In genomic region chr7:127584648-127585043, GRCh38 we compare ENCODE assay signal across 8 cellular contexts. TPM values are rescaled to one million over a fixed set of nuclear protein-coding genes. Genes with fewer than 3 reads are reported as not detected.
DNase-seq lines count a peak whose midpoint lies in the region; ATAC-seq and TF ChIP-seq lines count a peak whose summit lies in the region.

No MANE protein-coding gene starts in this region.

- H3K9me3 ChIP-seq in SJSA1 (replicated peaks) (0 out of 2 replicates have a peak, but pooled peaks cover 3% of the 10 kb centered on the region), psoas muscle (no peaks in the 10 kb centered on the region)

- H3K4me3 ChIP-seq in GM08714 (ENCODE audit: low read length), result peak overlapping the region; percentile 86
- peak overlapping the region; percentile 88 for H3K4me3 ChIP-seq in SJSA1
- H3K4me3 ChIP-seq in fibroblast of mammary gland (ENCODE audit: control insufficient read depth, low read depth, low read length), result peak overlapping the region; percentile 81
- H3K4me3 ChIP-seq in psoas muscle, result peak overlapping the region; percentile 78

- intact Hi-C loops in psoas muscle (cut with DNase I) (loop anchor here (5.0 kb wide), 1 partner anchor 192 kb away; the partner anchor contains the start of gene ZNF800 (in 2 of the 2)), left colon (cut with DNase I, micrococcal nuclease) (no loop called here)

- no peak overlapping the region for H3K27ac ChIP-seq in SJSA1
- peak overlapping the region; percentile 92 for H3K27ac ChIP-seq in psoas muscle

- 20 to 24% (median 24%) methylated on average over 12 of the region's 12 CpGs for WGBS in psoas muscle, 3 donors

- TF ChIP-seq CTCF in fibroblast of mammary gland (conservative IDR thresholded peaks at IDR 0.05; ENCODE audit: control insufficient read depth, insufficient read depth, low read depth, low read length) (no peak), psoas muscle (IDR thresholded peaks at IDR 0.05) (no peak)

- H3K27me3 ChIP-seq in SJSA1 (replicated peaks) (no peaks in the 10 kb centered on the region), psoas muscle (ENCODE audit: insufficient read depth in 3 of 3, low read length in 2 of 3) (no peaks in the 10 kb centered on the region)

- H3K4me1 ChIP-seq in SJSA1 (replicated peaks) (peaks cover 31% of the 10 kb centered on the region), psoas muscle (peaks cover 62% of the 10 kb centered on the region)

- H3K36me3 ChIP-seq in SJSA1, result peaks cover 57% of the 10 kb centered on the region
- peaks cover 0 to 28% of the 10 kb centered on the region in 2 donors for H3K36me3 ChIP-seq in psoas muscle (ENCODE audit: insufficient read depth in 1 of 2, low read depth in 1 of 2)

- DNase-seq in SJSA1 (ENCODE audit: low read depth in 1 of 2, low spot score in 2 of 2), result no peak
- no peak for DNase-seq in fibroblast of mammary gland (ENCODE audit: low read depth)
- DNase-seq in psoas muscle, result no peak
- DNase-seq in stimulated activated CD4-positive, alpha-beta T cell treated with anti-CD3 and anti-CD28 coated beads, Interleukin-15, amount 100 ng/mL, for 24 hours, result no peak
- no peak for DNase-seq in left colon

- ATAC-seq in psoas muscle (no peak), left colon (no peak), GM19467 (IDR thresholded peaks at IDR 0.05; ENCODE audit: unreplicated experiment) (no peak), HG03521 (IDR thresholded peaks at IDR 0.05; ENCODE audit: unreplicated experiment) (no peak)

RNA-seq across cellular contexts. Expression of gene GCC1, which starts 0.8 kb away (rescaled TPM):
- 10.6 and 12.2 TPM in 2 replicates for total RNA-seq in SJSA1 (2014; rRNA removed; shearing (Covaris generic))
- 10 to 100 TPM in 2 of 4 donors, 1 to 10 TPM in 2; 8.2 to 12.4 (median 9.3) TPM for total RNA-seq in psoas muscle
- 10 to 100 TPM in 1 of 3 donors, 1 to 10 TPM in 2; 6.1 to 24.0 (median 7.3) TPM for polyA plus RNA-seq in psoas muscle
- total RNA-seq in left colon, result 10 to 100 TPM; 16.4 to 19.0 TPM

RNA-seq across cellular contexts. Expression of gene ARF5, which starts 3.6 kb away (rescaled TPM):
- total RNA-seq in SJSA1 (2014; rRNA removed; shearing (Covaris generic)), result 154 and 169 TPM in 2 replicates
- total RNA-seq in psoas muscle (100 to 1,000 TPM in 1 of 4 donors, 10 to 100 TPM in 3; 78.7 to 118 (median 89.8) TPM), left colon (100 to 1,000 TPM; 164 to 172 TPM)
- polyA plus RNA-seq in psoas muscle, result 100 to 1,000 TPM in 2 of 3 donors, 10 to 100 TPM in 1; 84.8 to 111 (median 107) TPM

RNA-seq across cellular contexts. Expression of gene FSCN3, which starts 8.9 kb away (rescaled TPM):
- 2.2 and 3.0 TPM in 2 replicates for total RNA-seq in SJSA1 (2014; rRNA removed; shearing (Covaris generic))
- total RNA-seq in psoas muscle, result under 1 TPM in 2 of 4 donors, not detected in 2; 0.34 to 0.42 TPM
- under 1 TPM; 0.06 to 0.76 (median 0.17) TPM for polyA plus RNA-seq in psoas muscle
- 1 to 10 TPM in 1 of 2 donors, under 1 TPM in 1; 0.64 to 1.3 TPM for total RNA-seq in left colon

RNA-seq across cellular contexts. Expression of gene PAX4, which starts 33.3 kb away (rescaled TPM):
- total RNA-seq in SJSA1 (2014; rRNA removed; shearing (Covaris generic)), result not detected in 2 replicates
- total RNA-seq in psoas muscle (not detected), left colon (1 to 10 TPM in 1 of 2 donors, under 1 TPM in 1; 0.98 to 1.6 TPM)
- not detected for polyA plus RNA-seq in psoas muscle

Comparison
In these comparisons a context has a peak if more than half of its experiments do, and no peak if none do; other contexts are left out.
1. intact Hi-C loops: an anchor here in psoas muscle (5.0 kb wide); none called in left colon.